Comparison of ENCODE assay signal across 1 cellular context in the genomic region with DNA sequence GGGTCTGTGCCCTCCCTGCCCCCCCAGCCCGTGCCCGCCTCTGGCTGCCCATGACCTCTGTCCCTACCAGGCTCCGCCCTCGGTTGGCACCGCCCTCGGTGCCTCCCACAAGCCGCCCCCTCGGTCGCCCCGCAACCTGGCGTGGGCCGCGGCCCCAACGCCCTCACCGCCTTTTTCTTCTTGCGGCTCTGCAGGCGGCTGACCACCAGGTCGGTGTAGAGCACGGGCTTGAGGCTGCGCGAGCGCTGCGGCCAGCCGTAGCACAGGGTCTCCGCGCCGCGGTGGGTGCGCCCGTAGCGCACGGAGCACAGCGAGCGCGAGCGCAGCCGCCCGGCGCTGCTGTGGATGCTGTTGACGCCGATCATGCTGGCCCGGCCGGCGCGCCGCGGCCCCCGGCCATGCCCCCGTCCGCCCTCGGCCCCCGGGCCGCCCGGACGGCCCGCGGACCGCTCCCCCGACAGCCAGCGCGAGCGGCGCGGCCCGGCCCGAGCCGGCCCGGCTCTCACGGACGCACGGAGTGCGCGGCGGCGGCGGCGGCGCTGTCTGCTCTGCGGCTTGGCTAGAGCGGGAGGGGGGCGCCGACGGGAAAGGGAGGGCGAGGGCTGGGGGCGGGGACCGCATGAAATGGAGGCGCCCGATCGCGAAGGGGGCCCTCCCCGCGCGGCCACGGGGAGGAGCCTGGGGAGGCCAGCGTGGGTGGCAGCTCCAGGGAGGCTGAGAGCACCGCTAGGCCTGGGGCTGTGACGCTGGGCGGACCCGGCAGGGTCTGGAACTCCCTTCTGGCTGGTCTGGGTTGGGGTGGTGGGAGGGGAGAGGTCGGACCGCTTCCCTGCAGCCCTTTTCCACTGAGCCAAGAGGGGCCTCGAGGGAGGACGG.
TF ChIP-seq lines count a peak whose summit lies in the region.

No MANE protein-coding gene starts in this region.

TF ChIP-seq in endothelial cell of umbilical vein, 7 proteins besides CTCF, POLR2A, EP300 and RAD21 (continued from another document):
- TF ChIP-seq POLR2AphosphoS5 (IDR thresholded peaks at IDR 0.05; ENCODE audit: insufficient read depth, low read depth, low read length), result no peak
- TF ChIP-seq FOS (IDR thresholded peaks at IDR 0.05; ENCODE audit: borderline replicate concordance, insufficient read depth, low read length), result no peak
